Comparison of ENCODE assay signal across 1 cellular context in genomic region chr1:42817440-42817767, GRCh38.
TF ChIP-seq lines count a peak whose summit lies in the region.

No MANE protein-coding gene starts in this region.

TF ChIP-seq in H1, 55 proteins besides CTCF, POLR2A, EP300 and RAD21:
- no peak for TF ChIP-seq KDM4A (IDR thresholded peaks at IDR 0.05; ENCODE audit: low read depth, low read length, severe bottlenecking)
- no peak for TF ChIP-seq ASH2L (IDR thresholded peaks at IDR 0.05; ENCODE audit: low read length)
- no peak for TF ChIP-seq GABPA (IDR thresholded peaks at IDR 0.05; ENCODE audit: borderline replicate concordance, insufficient read depth, low read length)
- TF ChIP-seq BRCA1 (IDR thresholded peaks at IDR 0.05; ENCODE audit: low read depth, low read length), result no peak
